8 cellular contexts compared by ENCODE assay signal in genomic region chr2:42492691-42493467, GRCh38. TPM values are rescaled to one million over a fixed set of nuclear protein-coding genes. Genes with fewer than 3 reads are reported as not detected.
DNase-seq lines count a peak whose midpoint lies in the region; ATAC-seq, FAIRE-seq and TF ChIP-seq lines count a peak whose summit lies in the region.

No MANE protein-coding gene starts in this region.

- 4% methylated on average over 111 of the region's 111 CpGs for WGBS in ectodermal cell, 2 experiments

- H3K27me3 ChIP-seq in ectodermal cell (ENCODE audit: control insufficient read depth, insufficient read depth, low read length, poor library complexity, severe bottlenecking), result peaks cover 46% of the 10 kb centered on the region
- H3K27me3 ChIP-seq in parathyroid adenoma (ENCODE audit: control insufficient read depth, insufficient read depth, low read length), result no peaks in the 10 kb centered on the region

- TF ChIP-seq CTCF in WTC11 (IDR thresholded peaks at IDR 0.05) (no peak), parathyroid adenoma (IDR thresholded peaks at IDR 0.05) (no peak), D721Med (IDR thresholded peaks at IDR 0.05; ENCODE audit: insufficient read depth, missing control alignments) (no peak)

- H3K9me3 Mint-ChIP-seq in WTC11, result no peaks in the 10 kb centered on the region

- H3K27me3 Mint-ChIP-seq in WTC11 (ENCODE audit: low read depth), result peaks cover 20% of the 10 kb centered on the region

- peaks cover 44% of the 10 kb centered on the region for H3K4me1 Mint-ChIP-seq in WTC11

- DNase-seq in HK-2 (ENCODE audit: unreplicated experiment) (peak; percentile 32), WTC11 (ENCODE audit: low spot score) (peak; percentile 63), GM12892 (ENCODE audit: insufficient read length) (no peak), D721Med (ENCODE audit: insufficient read length, low spot score) (no peak), NOMO-1 (lab: John Stamatoyannopoulos, UW; ENCODE audit: unreplicated experiment in 2 of 2) (no peak), hypothalamus (lab: John Stamatoyannopoulos, UW) (no peak)

- no peak for TF ChIP-seq POLR2A in GM12892 (IDR thresholded peaks at IDR 0.05; ENCODE audit: low read depth, low read length)

- ATAC-seq in WTC11, result peak; percentile 2

- H3K4me2 ChIP-seq in parathyroid adenoma (ENCODE audit: low read length), result no peak overlapping the region

- no peaks in the 10 kb centered on the region for H3K9me3 ChIP-seq in ectodermal cell (ENCODE audit: control insufficient read depth, low read length)
- H3K9me3 ChIP-seq in parathyroid adenoma (ENCODE audit: control insufficient read depth, low read length), result no peaks in the 10 kb centered on the region

- H3K27ac Mint-ChIP-seq in WTC11, result peak overlapping the region; percentile 41; the same call in 1 of the 2 replicates

- CTCF ChIA-PET in WTC11 (lab: Charles Lee), result interaction anchor here (0.8 to 1.0 kb wide), 2 partner anchors 107 to 168 kb away, joined by 4 read pairs; no protein-coding TSS in a partner anchor

- no peaks in the 10 kb centered on the region for H3K36me3 Mint-ChIP-seq in WTC11

- H3K9ac ChIP-seq in parathyroid adenoma, result no peak overlapping the region

- H3K4me3 Mint-ChIP-seq in WTC11, result peak overlapping the region; percentile 84

- H3K27ac ChIP-seq in ectodermal cell (ENCODE audit: insufficient read depth, low read depth, low read length, poor library complexity, severe bottlenecking) (no peak overlapping the region), parathyroid adenoma (no peak overlapping the region)

- H3K36me3 ChIP-seq in ectodermal cell (ENCODE audit: control insufficient read depth, insufficient read depth, low read length) (no peaks in the 10 kb centered on the region), parathyroid adenoma (ENCODE audit: control insufficient read depth, insufficient read depth, low read length) (no peaks in the 10 kb centered on the region)

- H3K4me1 ChIP-seq in ectodermal cell (ENCODE audit: control insufficient read depth, insufficient read depth, low read length) (no peaks in the 10 kb centered on the region), parathyroid adenoma (peaks cover 5% of the 10 kb centered on the region)

- H3K4me3 ChIP-seq in ectodermal cell (ENCODE audit: insufficient read depth, low read depth, low read length) (peak overlapping the region; percentile 57), parathyroid adenoma (ENCODE audit: low read depth, low read length) (no peak overlapping the region)

- POLR2A ChIA-PET in WTC11 (lab: Charles Lee), result interaction anchor here (0.6 kb wide), 1 partner anchor 150 kb away, joined by 3 read pairs; no protein-coding TSS in a partner anchor

- FAIRE-seq in GM12892 (lab: Jason Lieb, UNC) (no peak), D721Med (lab: Jason Lieb, UNC) (no peak)

- H2AFZ ChIP-seq in parathyroid adenoma, result peak overlapping the region; percentile 81

- no peaks in the 10 kb centered on the region for H3K79me2 ChIP-seq in parathyroid adenoma

TF ChIP-seq in WTC11, 78 proteins besides CTCF, POLR2A, EP300 and RAD21 (continues in another document):
- TF ChIP-seq E2F4 (CRISPR knock-in tag; IDR thresholded peaks at IDR 0.05; ENCODE audit: borderline replicate concordance, low read depth) (peak; percentile 12; the same call in 1 of the 2 replicates), CREB1 (CRISPR knock-in tag; IDR thresholded peaks at IDR 0.05) (peak; percentile 83; the same call in 1 of the 2 replicates), ZNF121 (CRISPR knock-in tag; IDR thresholded peaks at IDR 0.05) (no peak), GRHL2 (CRISPR knock-in tag; IDR thresholded peaks at IDR 0.05; ENCODE audit: insufficient replicate concordance, severe bottlenecking) (no peak), TP53 (CRISPR knock-in tag; IDR thresholded peaks at IDR 0.05) (peak; percentile 81; the same call in 1 of the 2 replicates), ZNF416 (CRISPR knock-in tag; IDR thresholded peaks at IDR 0.05) (no peak), AR (CRISPR knock-in tag; IDR thresholded peaks at IDR 0.05) (no peak), NFYB (CRISPR knock-in tag; conservative IDR thresholded peaks at IDR 0.05; ENCODE audit: low read depth) (no peak), IRF1 (CRISPR knock-in tag; IDR thresholded peaks at IDR 0.05) (peak; percentile 72; the same call in 1 of the 2 replicates), ZNF281 (CRISPR knock-in tag; IDR thresholded peaks at IDR 0.05) (0 out of 2 replicates have a peak, but pooled peaks have one; percentile 44), FOXP1 (CRISPR knock-in tag; IDR thresholded peaks at IDR 0.05; ENCODE audit: borderline replicate concordance) (peak; percentile 78), CBFB (CRISPR knock-in tag; IDR thresholded peaks at IDR 0.05; ENCODE audit: low read depth) (0 out of 2 replicates have a peak, but pooled peaks have one; percentile 24), ERG (CRISPR knock-in tag; IDR thresholded peaks at IDR 0.05) (no peak), NR3C1 (CRISPR knock-in tag; conservative IDR thresholded peaks at IDR 0.05; ENCODE audit: low read depth) (0 out of 2 replicates have a peak, but pooled peaks have one; percentile 43), ELF4 (CRISPR knock-in tag; IDR thresholded peaks at IDR 0.05; ENCODE audit: low read depth) (0 out of 2 replicates have a peak, but pooled peaks have one; percentile 46)

RNA-seq across cellular contexts. Expression of gene KCNG3, which starts 0.9 kb away (rescaled TPM):
- total RNA-seq in WTC11 (2021), result 12.9 to 15.5 TPM (median 13.1 TPM) in 3 replicates
- 0.48 TPM for polyA plus RNA-seq in ectodermal cell (2013, experiment 1 of 4)
- polyA plus RNA-seq in ectodermal cell (2013, experiment 2 of 4), result 1.2 TPM
- 1.1 TPM for polyA plus RNA-seq in ectodermal cell (2013, experiment 3 of 4)
- polyA plus RNA-seq in ectodermal cell (2013, experiment 4 of 4), result 1.3 TPM
- 0.06 TPM for polyA plus RNA-seq in GM12892 (2012; ENCODE audit: missing spikeins)

Comparison
In these comparisons a context has a peak if more than half of its experiments do, and no peak if none do; other contexts are left out.
1. DNase-seq: peak in HK-2 (single experiment) and WTC11 (single experiment); none in GM12892 (single experiment), D721Med (single experiment), NOMO-1 (0 of 2) and hypothalamus (0 of 51).